ENCODE assay signal across 8 cellular contexts in the genomic region with DNA sequence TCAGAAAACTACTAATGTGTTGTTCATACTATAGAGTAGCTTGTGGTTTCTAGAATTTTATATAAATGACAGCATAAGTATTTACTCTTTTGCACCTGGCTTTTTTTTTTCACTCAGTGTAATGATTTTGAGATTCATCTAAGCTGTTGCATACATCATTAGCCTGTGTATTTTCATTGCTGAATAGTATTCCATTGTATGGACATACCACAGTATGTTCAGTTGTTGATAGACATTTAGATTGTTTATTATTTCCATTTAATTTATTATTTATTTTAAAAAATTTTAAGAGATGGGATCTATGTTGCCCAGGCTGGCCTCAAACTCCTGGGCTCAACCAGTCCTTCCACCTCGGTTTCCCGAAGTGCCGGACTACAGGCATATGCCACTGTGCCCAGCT.
"Had no signal": no experiment of that assay in that cellular context is flagged by ENCODE, and none has a peak within 500 bp of the region (broad histone marks: within the 10 kb centered on the region; RNA-seq: fewer than 3 reads in every experiment).

No MANE protein-coding gene starts in this region.

- DNase-seq: GDM1, GF-D8 had no signal

- ATAC-seq: GM12878 had no signal

- FAIRE-seq: G401.6, GM12878, GM12891, GM12892, GM18507, GM19239 had no signal

- H3K4me3 ChIP-seq: GM12878 had no signal
